1 cellular context compared by ENCODE assay signal in the genomic region with DNA sequence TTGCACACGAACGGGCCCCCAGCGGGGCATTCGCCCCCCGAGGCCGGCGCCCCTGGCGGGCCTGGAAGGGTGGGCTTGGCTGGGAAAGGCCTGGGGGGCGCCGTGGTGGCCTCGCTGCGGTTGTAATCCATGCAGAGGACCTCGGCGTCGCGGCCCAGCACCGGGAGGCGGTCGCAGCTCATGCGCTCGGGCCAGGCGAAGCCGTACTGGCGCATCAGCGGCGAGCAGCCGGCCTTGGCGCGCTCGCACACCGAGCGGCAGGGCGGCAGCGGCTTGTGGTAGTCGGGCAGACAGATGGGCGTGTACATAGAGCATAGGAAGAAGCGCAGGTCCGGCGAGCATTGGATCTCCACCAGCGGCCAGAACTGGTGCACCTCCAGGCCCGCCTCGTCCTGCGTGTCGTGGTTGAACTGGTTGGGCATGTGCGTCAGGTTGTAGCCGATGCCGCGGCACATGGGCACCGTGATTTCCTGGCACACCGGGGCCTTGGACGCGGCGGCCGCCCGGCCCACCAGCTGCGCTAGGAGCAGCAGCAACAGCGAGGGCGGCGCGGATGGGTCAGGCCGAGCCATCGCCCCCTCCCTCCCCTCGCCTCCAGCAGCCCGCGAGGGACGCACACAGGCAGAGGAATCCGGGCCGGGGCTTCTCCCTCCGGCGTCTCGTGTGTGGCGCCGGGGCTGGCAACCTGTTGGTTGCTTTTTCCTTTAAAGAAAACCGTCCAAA.
A peak's percentile ranks its signal among the peaks of the same experiment; 100 is the strongest.
TF ChIP-seq lines count a peak whose summit lies in the region.

No MANE protein-coding gene starts in this region.

TF ChIP-seq in WTC11, 78 proteins besides CTCF, POLR2A, EP300 and RAD21 (continued from another document):
- TF ChIP-seq, protein P1, sequence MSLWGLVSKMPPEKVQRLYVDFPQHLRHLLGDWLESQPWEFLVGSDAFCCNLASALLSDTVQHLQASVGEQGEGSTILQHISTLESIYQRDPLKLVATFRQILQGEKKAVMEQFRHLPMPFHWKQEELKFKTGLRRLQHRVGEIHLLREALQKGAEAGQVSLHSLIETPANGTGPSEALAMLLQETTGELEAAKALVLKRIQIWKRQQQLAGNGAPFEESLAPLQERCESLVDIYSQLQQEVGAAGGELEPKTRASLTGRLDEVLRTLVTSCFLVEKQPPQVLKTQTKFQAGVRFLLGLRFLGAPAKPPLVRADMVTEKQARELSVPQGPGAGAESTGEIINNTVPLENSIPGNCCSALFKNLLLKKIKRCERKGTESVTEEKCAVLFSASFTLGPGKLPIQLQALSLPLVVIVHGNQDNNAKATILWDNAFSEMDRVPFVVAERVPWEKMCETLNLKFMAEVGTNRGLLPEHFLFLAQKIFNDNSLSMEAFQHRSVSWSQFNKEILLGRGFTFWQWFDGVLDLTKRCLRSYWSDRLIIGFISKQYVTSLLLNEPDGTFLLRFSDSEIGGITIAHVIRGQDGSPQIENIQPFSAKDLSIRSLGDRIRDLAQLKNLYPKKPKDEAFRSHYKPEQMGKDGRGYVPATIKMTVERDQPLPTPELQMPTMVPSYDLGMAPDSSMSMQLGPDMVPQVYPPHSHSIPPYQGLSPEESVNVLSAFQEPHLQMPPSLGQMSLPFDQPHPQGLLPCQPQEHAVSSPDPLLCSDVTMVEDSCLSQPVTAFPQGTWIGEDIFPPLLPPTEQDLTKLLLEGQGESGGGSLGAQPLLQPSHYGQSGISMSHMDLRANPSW (CRISPR knock-in tag; conservative IDR thresholded peaks at IDR 0.05; ENCODE audit: low read depth): no peak
- TF ChIP-seq, protein P2, sequence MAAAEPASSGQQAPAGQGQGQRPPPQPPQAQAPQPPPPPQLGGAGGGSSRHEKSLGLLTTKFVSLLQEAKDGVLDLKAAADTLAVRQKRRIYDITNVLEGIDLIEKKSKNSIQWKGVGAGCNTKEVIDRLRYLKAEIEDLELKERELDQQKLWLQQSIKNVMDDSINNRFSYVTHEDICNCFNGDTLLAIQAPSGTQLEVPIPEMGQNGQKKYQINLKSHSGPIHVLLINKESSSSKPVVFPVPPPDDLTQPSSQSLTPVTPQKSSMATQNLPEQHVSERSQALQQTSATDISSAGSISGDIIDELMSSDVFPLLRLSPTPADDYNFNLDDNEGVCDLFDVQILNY (CRISPR knock-in tag; IDR thresholded peaks at IDR 0.05): peak; percentile 84
- TF ChIP-seq FOXJ3 (CRISPR knock-in tag; IDR thresholded peaks at IDR 0.05; ENCODE audit: borderline replicate concordance) (no peak), ZNF121 (CRISPR knock-in tag; IDR thresholded peaks at IDR 0.05) (no peak), CREB1 (CRISPR knock-in tag; IDR thresholded peaks at IDR 0.05) (peak; percentile 53; the same call in 1 of the 2 replicates), NR1H2 (CRISPR knock-in tag; IDR thresholded peaks at IDR 0.05) (no peak), TP53 (CRISPR knock-in tag; IDR thresholded peaks at IDR 0.05) (peak; percentile 22; the same call in 1 of the 2 replicates), NR2C2 (CRISPR knock-in tag; IDR thresholded peaks at IDR 0.05) (peak; percentile 48; the same call in 1 of the 2 replicates), ZBTB21 (CRISPR knock-in tag; IDR thresholded peaks at IDR 0.05; ENCODE audit: borderline replicate concordance) (peak; percentile 62; the same call in 1 of the 2 replicates), ATF1 (CRISPR knock-in tag; IDR thresholded peaks at IDR 0.05) (peak; percentile 37; the same call in 1 of the 2 replicates), ETV6 (CRISPR knock-in tag; IDR thresholded peaks at IDR 0.05) (no peak), ESRRA (CRISPR knock-in tag; IDR thresholded peaks at IDR 0.05; ENCODE audit: borderline replicate concordance) (peak; percentile 46; the same call in 1 of the 2 replicates), CREM (CRISPR knock-in tag; IDR thresholded peaks at IDR 0.05) (peak; percentile 52; the same call in 1 of the 2 replicates), TEAD4 (CRISPR knock-in tag; IDR thresholded peaks at IDR 0.05) (no peak)
- TF ChIP-seq, protein P3, sequence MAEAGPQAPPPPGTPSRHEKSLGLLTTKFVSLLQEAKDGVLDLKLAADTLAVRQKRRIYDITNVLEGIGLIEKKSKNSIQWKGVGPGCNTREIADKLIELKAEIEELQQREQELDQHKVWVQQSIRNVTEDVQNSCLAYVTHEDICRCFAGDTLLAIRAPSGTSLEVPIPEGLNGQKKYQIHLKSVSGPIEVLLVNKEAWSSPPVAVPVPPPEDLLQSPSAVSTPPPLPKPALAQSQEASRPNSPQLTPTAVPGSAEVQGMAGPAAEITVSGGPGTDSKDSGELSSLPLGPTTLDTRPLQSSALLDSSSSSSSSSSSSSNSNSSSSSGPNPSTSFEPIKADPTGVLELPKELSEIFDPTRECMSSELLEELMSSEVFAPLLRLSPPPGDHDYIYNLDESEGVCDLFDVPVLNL (CRISPR knock-in tag; IDR thresholded peaks at IDR 0.05; ENCODE audit: borderline replicate concordance, low read depth): no peak
- TF ChIP-seq, protein P4, sequence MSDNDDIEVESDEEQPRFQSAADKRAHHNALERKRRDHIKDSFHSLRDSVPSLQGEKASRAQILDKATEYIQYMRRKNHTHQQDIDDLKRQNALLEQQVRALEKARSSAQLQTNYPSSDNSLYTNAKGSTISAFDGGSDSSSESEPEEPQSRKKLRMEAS (CRISPR knock-in tag; IDR thresholded peaks at IDR 0.05): peak; percentile 82
- TF ChIP-seq, protein P5, sequence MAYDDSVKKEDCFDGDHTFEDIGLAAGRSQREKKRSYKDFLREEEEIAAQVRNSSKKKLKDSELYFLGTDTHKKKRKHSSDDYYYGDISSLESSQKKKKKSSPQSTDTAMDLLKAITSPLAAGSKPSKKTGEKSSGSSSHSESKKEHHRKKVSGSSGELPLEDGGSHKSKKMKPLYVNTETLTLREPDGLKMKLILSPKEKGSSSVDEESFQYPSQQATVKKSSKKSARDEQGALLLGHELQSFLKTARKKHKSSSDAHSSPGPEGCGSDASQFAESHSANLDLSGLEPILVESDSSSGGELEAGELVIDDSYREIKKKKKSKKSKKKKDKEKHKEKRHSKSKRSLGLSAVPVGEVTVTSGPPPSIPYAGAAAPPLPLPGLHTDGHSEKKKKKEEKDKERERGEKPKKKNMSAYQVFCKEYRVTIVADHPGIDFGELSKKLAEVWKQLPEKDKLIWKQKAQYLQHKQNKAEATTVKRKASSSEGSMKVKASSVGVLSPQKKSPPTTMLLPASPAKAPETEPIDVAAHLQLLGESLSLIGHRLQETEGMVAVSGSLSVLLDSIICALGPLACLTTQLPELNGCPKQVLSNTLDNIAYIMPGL (CRISPR knock-in tag; IDR thresholded peaks at IDR 0.05): peak; percentile 86
- TF ChIP-seq, protein P6, sequence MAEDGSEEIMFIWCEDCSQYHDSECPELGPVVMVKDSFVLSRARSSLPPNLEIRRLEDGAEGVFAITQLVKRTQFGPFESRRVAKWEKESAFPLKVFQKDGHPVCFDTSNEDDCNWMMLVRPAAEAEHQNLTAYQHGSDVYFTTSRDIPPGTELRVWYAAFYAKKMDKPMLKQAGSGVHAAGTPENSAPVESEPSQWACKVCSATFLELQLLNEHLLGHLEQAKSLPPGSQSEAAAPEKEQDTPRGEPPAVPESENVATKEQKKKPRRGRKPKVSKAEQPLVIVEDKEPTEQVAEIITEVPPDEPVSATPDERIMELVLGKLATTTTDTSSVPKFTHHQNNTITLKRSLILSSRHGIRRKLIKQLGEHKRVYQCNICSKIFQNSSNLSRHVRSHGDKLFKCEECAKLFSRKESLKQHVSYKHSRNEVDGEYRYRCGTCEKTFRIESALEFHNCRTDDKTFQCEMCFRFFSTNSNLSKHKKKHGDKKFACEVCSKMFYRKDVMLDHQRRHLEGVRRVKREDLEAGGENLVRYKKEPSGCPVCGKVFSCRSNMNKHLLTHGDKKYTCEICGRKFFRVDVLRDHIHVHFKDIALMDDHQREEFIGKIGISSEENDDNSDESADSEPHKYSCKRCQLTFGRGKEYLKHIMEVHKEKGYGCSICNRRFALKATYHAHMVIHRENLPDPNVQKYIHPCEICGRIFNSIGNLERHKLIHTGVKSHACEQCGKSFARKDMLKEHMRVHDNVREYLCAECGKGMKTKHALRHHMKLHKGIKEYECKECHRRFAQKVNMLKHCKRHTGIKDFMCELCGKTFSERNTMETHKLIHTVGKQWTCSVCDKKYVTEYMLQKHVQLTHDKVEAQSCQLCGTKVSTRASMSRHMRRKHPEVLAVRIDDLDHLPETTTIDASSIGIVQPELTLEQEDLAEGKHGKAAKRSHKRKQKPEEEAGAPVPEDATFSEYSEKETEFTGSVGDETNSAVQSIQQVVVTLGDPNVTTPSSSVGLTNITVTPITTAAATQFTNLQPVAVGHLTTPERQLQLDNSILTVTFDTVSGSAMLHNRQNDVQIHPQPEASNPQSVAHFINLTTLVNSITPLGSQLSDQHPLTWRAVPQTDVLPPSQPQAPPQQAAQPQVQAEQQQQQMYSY (CRISPR knock-in tag; IDR thresholded peaks at IDR 0.05): peak; percentile 29
- TF ChIP-seq, protein P7, sequence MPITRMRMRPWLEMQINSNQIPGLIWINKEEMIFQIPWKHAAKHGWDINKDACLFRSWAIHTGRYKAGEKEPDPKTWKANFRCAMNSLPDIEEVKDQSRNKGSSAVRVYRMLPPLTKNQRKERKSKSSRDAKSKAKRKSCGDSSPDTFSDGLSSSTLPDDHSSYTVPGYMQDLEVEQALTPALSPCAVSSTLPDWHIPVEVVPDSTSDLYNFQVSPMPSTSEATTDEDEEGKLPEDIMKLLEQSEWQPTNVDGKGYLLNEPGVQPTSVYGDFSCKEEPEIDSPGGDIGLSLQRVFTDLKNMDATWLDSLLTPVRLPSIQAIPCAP (CRISPR knock-in tag; IDR thresholded peaks at IDR 0.05): peak; percentile 55; the same call in 1 of the 2 replicates
- TF ChIP-seq, protein P8, sequence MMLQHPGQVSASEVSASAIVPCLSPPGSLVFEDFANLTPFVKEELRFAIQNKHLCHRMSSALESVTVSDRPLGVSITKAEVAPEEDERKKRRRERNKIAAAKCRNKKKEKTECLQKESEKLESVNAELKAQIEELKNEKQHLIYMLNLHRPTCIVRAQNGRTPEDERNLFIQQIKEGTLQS (CRISPR knock-in tag; conservative IDR thresholded peaks at IDR 0.05): no peak
- TF ChIP-seq, protein P9, sequence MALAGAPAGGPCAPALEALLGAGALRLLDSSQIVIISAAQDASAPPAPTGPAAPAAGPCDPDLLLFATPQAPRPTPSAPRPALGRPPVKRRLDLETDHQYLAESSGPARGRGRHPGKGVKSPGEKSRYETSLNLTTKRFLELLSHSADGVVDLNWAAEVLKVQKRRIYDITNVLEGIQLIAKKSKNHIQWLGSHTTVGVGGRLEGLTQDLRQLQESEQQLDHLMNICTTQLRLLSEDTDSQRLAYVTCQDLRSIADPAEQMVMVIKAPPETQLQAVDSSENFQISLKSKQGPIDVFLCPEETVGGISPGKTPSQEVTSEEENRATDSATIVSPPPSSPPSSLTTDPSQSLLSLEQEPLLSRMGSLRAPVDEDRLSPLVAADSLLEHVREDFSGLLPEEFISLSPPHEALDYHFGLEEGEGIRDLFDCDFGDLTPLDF (CRISPR knock-in tag; IDR thresholded peaks at IDR 0.05): peak; percentile 71; the same call in 1 of the 2 replicates
- TF ChIP-seq, protein P10, sequence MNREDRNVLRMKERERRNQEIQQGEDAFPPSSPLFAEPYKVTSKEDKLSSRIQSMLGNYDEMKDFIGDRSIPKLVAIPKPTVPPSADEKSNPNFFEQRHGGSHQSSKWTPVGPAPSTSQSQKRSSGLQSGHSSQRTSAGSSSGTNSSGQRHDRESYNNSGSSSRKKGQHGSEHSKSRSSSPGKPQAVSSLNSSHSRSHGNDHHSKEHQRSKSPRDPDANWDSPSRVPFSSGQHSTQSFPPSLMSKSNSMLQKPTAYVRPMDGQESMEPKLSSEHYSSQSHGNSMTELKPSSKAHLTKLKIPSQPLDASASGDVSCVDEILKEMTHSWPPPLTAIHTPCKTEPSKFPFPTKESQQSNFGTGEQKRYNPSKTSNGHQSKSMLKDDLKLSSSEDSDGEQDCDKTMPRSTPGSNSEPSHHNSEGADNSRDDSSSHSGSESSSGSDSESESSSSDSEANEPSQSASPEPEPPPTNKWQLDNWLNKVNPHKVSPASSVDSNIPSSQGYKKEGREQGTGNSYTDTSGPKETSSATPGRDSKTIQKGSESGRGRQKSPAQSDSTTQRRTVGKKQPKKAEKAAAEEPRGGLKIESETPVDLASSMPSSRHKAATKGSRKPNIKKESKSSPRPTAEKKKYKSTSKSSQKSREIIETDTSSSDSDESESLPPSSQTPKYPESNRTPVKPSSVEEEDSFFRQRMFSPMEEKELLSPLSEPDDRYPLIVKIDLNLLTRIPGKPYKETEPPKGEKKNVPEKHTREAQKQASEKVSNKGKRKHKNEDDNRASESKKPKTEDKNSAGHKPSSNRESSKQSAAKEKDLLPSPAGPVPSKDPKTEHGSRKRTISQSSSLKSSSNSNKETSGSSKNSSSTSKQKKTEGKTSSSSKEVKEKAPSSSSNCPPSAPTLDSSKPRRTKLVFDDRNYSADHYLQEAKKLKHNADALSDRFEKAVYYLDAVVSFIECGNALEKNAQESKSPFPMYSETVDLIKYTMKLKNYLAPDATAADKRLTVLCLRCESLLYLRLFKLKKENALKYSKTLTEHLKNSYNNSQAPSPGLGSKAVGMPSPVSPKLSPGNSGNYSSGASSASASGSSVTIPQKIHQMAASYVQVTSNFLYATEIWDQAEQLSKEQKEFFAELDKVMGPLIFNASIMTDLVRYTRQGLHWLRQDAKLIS (CRISPR knock-in tag; IDR thresholded peaks at IDR 0.05; ENCODE audit: borderline replicate concordance): no peak
- TF ChIP-seq, protein P11, sequence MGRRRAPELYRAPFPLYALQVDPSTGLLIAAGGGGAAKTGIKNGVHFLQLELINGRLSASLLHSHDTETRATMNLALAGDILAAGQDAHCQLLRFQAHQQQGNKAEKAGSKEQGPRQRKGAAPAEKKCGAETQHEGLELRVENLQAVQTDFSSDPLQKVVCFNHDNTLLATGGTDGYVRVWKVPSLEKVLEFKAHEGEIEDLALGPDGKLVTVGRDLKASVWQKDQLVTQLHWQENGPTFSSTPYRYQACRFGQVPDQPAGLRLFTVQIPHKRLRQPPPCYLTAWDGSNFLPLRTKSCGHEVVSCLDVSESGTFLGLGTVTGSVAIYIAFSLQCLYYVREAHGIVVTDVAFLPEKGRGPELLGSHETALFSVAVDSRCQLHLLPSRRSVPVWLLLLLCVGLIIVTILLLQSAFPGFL (CRISPR knock-in tag; IDR thresholded peaks at IDR 0.05; ENCODE audit: borderline replicate concordance): 0 out of 2 replicates have a peak, but pooled peaks have one; percentile 23
